19 cellular contexts compared by ENCODE assay signal in the genomic region with DNA sequence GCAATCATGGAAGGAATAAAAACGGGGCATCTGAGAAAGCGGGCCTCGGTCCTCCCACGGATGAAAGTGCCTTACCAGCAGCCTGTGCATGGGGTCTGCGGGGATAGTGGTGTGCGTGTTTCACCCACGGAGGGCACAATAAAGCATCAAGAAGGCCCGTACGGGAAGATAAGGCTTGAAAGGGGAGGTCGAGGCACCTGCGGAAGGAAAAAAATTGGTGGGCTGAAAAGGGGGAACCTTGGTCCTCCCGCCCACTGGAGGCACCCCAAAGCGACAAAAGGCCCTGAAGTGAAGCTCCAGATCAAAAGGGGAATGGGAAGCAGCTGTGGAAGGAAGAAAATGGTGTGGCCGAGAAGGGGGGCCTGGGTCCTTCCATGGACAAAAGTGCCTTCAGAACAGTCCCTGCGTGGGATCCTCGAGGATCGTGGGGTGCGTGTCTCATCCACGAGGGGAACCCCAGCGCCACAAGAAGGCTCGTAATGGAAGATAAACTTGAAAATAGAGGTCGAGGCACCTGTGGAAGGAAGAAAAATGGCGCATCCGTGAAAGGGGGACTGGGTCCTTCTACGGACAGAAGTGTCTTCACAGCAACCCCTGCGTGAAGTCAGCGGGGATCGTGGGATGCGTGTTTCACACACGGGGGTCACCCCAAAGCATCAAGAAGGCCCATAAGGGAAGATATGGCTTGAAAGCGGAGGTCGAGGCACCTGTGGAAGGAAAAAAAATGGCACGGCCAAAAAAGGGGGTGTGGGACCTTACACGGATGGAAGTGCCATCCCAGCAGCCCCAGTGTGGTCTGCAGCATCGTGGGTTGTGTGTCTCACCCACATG.
"Had no signal": no experiment of that assay in that cellular context is flagged by ENCODE, and none has a peak within 500 bp of the region (broad histone marks: within the 10 kb centered on the region; RNA-seq: fewer than 3 reads in every experiment).

No MANE protein-coding gene starts in this region.

- H3K27ac ChIP-seq: body of pancreas, cardiac muscle cell, epithelial cell of prostate, heart right ventricle, parathyroid adenoma, thoracic aorta had no signal

- H3K9me3 ChIP-seq: thoracic aorta had no signal

- H3K4me3 ChIP-seq: body of pancreas, cardiac muscle cell, heart right ventricle, thoracic aorta had no signal

- DNase-seq: activated CD4-positive, alpha-beta T cell treated with anti-CD3 and anti-CD28 coated beads for 4 hours; activated CD4-positive, alpha-beta T cell treated with anti-CD3 and anti-CD28 coated beads, Interleukin-2, amount 50 U/mL, for 48 hours; activated CD4-positive, CD25-positive, alpha-beta regulatory T cell; activated CD8-positive, alpha-beta memory T cell treated with anti-CD3 and anti-CD28 coated beads, Interleukin-2, amount 50 U/mL, for 48 hours; activated naive CD4-positive, alpha-beta T cell treated with anti-CD3 and anti-CD28 coated beads for 36 hours; activated T-cell treated with anti-CD3 and anti-CD28 coated beads, Interleukin-2, amount 50 U/mL, for 4 hours; body of pancreas; islet precursor cell; mammary epithelial cell; nucleus accumbens; stimulated activated CD4-positive, alpha-beta T cell treated with anti-CD3 and anti-CD28 coated beads, Interleukin-4, amount 100 ng/mL, for 1 hour; stimulated activated naive CD4-positive, alpha-beta T cell; T1000 had no signal

- ATAC-seq: activated T-cell treated with anti-CD3 and anti-CD28 coated beads, Interleukin-2, amount 50 U/mL, for 4 hours; body of pancreas; heart right ventricle; left lobe of liver had no signal

- H3K36me3 ChIP-seq: cardiac muscle cell, heart right ventricle, thoracic aorta had no signal

- H3K27me3 ChIP-seq: body of pancreas, cardiac muscle cell had no signal

- H3K4me1 ChIP-seq: body of pancreas, heart right ventricle, parathyroid adenoma had no signal
